Comparison of ENCODE assay signal across 1 cellular context in the genomic region with DNA sequence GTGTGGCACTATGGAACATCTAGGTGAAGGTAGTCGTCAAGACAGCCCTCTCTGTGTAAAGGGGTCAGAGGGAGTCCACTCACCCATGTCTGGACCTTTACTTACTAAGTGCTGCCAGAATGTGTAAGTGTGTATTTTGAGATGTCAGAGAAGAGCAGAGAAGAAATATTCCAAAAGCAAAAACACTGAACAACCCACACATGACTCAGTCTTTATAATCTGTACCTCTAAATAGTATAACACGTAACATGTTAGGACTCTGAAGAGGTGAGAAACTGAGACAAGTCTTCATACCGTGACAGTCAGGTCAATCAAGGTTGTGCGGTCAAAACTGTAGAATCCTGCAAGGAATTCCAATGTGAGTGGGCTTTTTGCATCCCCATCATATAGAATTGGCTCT.
TF ChIP-seq lines count a peak whose summit lies in the region.

No MANE protein-coding gene starts in this region.

TF ChIP-seq in HepG2, 621 proteins besides CTCF, POLR2A, EP300 and RAD21:
- no peak for TF ChIP-seq RBM39 (IDR thresholded peaks at IDR 0.05; ENCODE audit: low read depth, low read length, poor library complexity, severe bottlenecking)
- no peak for TF ChIP-seq ZNF687 (CRISPR knock-in tag; IDR thresholded peaks at IDR 0.05)
- TF ChIP-seq TCF7 (IDR thresholded peaks at IDR 0.05; ENCODE audit: low read depth), result no peak
- TF ChIP-seq ZNF446 (CRISPR knock-in tag; IDR thresholded peaks at IDR 0.05), result no peak
